In the genomic region with DNA sequence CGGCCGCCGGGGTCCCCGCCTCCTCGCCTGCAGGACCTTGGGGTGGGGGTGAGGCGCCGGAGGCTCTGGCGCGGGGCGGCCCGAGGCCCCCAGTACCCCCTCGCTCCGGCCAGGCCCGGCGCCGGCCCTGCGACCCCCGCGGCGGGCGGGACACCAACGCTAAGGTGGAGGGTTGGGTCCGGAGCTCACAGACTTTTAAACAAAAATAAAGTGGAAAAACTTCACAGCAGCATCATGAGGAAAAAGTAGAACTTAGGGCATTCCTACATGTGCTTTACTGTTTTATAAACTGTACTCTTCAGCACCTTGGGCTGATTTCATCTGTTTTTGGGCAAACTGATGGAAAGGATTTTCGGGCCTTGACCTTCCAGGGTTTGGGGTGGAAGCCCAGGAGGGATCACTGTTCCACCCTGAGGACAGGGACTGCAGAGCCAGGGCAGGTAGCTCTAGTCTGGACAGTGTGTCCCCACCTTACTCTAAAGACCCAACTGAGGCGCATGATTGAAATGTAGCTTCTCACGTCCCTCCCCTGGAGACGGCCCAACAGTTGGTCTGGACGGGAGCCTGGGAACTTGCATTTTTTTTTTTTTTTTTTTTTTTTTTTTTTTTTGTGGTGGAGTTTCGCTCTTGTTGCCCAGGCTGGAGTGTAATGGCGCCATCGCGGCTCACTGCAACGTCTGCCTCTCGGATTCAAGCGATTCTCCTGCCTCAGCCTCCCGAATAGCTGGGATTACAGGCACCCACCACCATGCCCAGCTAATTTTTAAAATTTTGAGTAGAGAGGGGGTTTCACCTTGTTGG, we compare ENCODE assay signal across 7 cellular contexts. TPM values are rescaled to one million over a fixed set of nuclear protein-coding genes. Genes with fewer than 3 reads are reported as not detected.
A peak's percentile ranks its signal among the peaks of the same experiment; 100 is the strongest.
DNase-seq lines count a peak whose midpoint lies in the region; ATAC-seq and TF ChIP-seq lines count a peak whose summit lies in the region.
"Had no signal": no experiment of that assay in that cellular context is flagged by ENCODE, and none has a peak within 500 bp of the region (broad histone marks: within the 10 kb centered on the region; RNA-seq: fewer than 3 reads in every experiment).

No MANE protein-coding gene starts in this region.

- peak; percentile 29 for DNase-seq in NCI-H146 (lab: John Stamatoyannopoulos, UW)
- DNase-seq in NCI-H146 treated with DMSO at 0.1 percent for 48 hours (lab: John Stamatoyannopoulos, UW; ENCODE audit: unreplicated experiment), result no peak
- DNase-seq in Peyer's patch, result peak in 2 of 3 donors; percentile 17 to 48
- DNase-seq in fibroblast of villous mesenchyme (ENCODE audit: low read depth), result peak; percentile 18
- peak in 4 of 49 donors; percentile 13 to 48 (median 48) for DNase-seq in substantia nigra (lab: John Stamatoyannopoulos, UW)

- ATAC-seq in GM19397 (IDR thresholded peaks at IDR 0.05; ENCODE audit: unreplicated experiment), result no peak

- no peak for TF ChIP-seq CTCF in Peyer's patch (IDR thresholded peaks at IDR 0.05)
- no peak for TF ChIP-seq CTCF in fibroblast of villous mesenchyme (IDR thresholded peaks at IDR 0.05; ENCODE audit: insufficient read depth, low read depth, low read length)

- H3K27me3 ChIP-seq in Peyer's patch, result no peaks in the 10 kb centered on the region

- peaks cover 0 to 30% (median 4%) of the 10 kb centered on the region in 4 donors for H3K4me1 ChIP-seq in Peyer's patch

- H3K27ac ChIP-seq in Peyer's patch, result peak overlapping the region; percentile 80 to 94 (median 84)
- peak overlapping the region; percentile 59 for H3K27ac ChIP-seq in substantia nigra (ENCODE audit: low read depth, low read length, poor library complexity, severe bottlenecking)

- H3K4me3 ChIP-seq in Peyer's patch (peak overlapping the region; percentile 64 to 97 (median 66)), fibroblast of villous mesenchyme (ENCODE audit: low read depth, low read length) (peak overlapping the region; percentile 77)

- H3K9me3 ChIP-seq in Peyer's patch, result no peaks in the 10 kb centered on the region

- H3K36me3 ChIP-seq in Peyer's patch, result peaks cover 0 to 7% (median 0%) of the 10 kb centered on the region in 3 donors

- TF ChIP-seq POLR2A in Peyer's patch (IDR thresholded peaks at IDR 0.05), result no peak

RNA-seq across cellular contexts. Expression of gene NELFCD, which starts 0.7 kb away (rescaled TPM):
- total RNA-seq in Peyer's patch, result 10 to 100 TPM; 39.6 to 98.2 (median 65.1) TPM
- 37.7 and 38.9 TPM in 2 replicates for total RNA-seq in fibroblast of villous mesenchyme

RNA-seq across cellular contexts. Expression of gene CTSZ, which starts 25.3 kb away (rescaled TPM):
- total RNA-seq in Peyer's patch (100 to 1,000 TPM in 3 of 4 donors, 10 to 100 TPM in 1; 78.4 to 310 (median 274) TPM), fibroblast of villous mesenchyme (79.9 and 92.1 TPM in 2 replicates)

RNA-seq across cellular contexts. Expression of gene TUBB1, which starts 37.5 kb away (rescaled TPM):
- total RNA-seq in Peyer's patch, result not detected
- total RNA-seq in fibroblast of villous mesenchyme, result not detected in 2 replicates
- total RNA-seq: Daoy had no signal

RNA-seq across cellular contexts. Expression of gene ATP5F1E, which starts 50.4 kb away (rescaled TPM):
- total RNA-seq in Peyer's patch, result 10 to 100 TPM; 20.6 to 34.0 (median 26.8) TPM
- 27.2 and 27.7 TPM in 2 replicates for total RNA-seq in fibroblast of villous mesenchyme
